ENCODE assay signal across 21 cellular contexts in genomic region chr4:6960154-6960553, GRCh38.
"Had no signal": no experiment of that assay in that cellular context is flagged by ENCODE, and none has a peak within 500 bp of the region (broad histone marks: within the 10 kb centered on the region; RNA-seq: fewer than 3 reads in every experiment).

No MANE protein-coding gene starts in this region.

- H3K27me3 Mint-ChIP-seq: naive thymus-derived CD8-positive, alpha-beta T cell; stimulated activated naive B cell treated with anti-CD40 and anti-IgM and Interleukin-4, amounts not matched to agents 10 μg/mL and 1 μg/mL and 100 μg/mL, for 72 hours; stimulated activated naive CD8-positive, alpha-beta T cell treated with anti-CD3 and anti-CD28 coated beads, Interleukin-15, amount 100 ng/mL, for 72 hours had no signal

- H3K4me3 ChIP-seq: coronary artery, dorsolateral prefrontal cortex, heart left ventricle, mucosa of descending colon, sigmoid colon, skin epidermis, thoracic aorta, transverse colon had no signal

- DNase-seq: dorsolateral prefrontal cortex; effector CD8-positive, alpha-beta T cell; foreskin melanocyte; heart left ventricle; hypothalamus; kidney glomerular epithelial cell; mammary epithelial cell; mucosa of descending colon; naive thymus-derived CD8-positive, alpha-beta T cell; sigmoid colon; stimulated activated CD4-positive, alpha-beta T cell treated with anti-CD3 and anti-CD28 coated beads, Interleukin-2, amount 100 ng/mL, for 24 hours; stimulated activated CD4-positive, alpha-beta T cell treated with anti-CD3 and anti-CD28 coated beads, Interleukin-4, amount 100 ng/mL, for 4 hours; stimulated activated naive B cell treated with anti-CD40 and anti-IgM and Interleukin-4, amounts not matched to agents 10 μg/mL and 1 μg/mL and 100 μg/mL, for 72 hours; stimulated activated naive CD8-positive, alpha-beta T cell treated with anti-CD3 and anti-CD28 coated beads, Interleukin-15, amount 100 ng/mL, for 72 hours; substantia nigra; transverse colon had no signal

- H3K9me3 ChIP-seq: heart left ventricle, mucosa of descending colon, sigmoid colon, thoracic aorta, transverse colon had no signal

- ATAC-seq: heart left ventricle; left lobe of liver; mucosa of descending colon; naive thymus-derived CD8-positive, alpha-beta T cell; stimulated activated naive B cell treated with anti-CD40 and anti-IgM and Interleukin-4, amounts not matched to agents 10 μg/mL and 1 μg/mL and 100 μg/mL, for 72 hours; stimulated activated naive CD8-positive, alpha-beta T cell treated with anti-CD3 and anti-CD28 coated beads, Interleukin-15, amount 100 ng/mL, for 72 hours had no signal

- FAIRE-seq: islet of Langerhans had no signal

- H3K9me3 Mint-ChIP-seq: naive thymus-derived CD8-positive, alpha-beta T cell; stimulated activated naive B cell treated with anti-CD40 and anti-IgM and Interleukin-4, amounts not matched to agents 10 μg/mL and 1 μg/mL and 100 μg/mL, for 72 hours; stimulated activated naive CD8-positive, alpha-beta T cell treated with anti-CD3 and anti-CD28 coated beads, Interleukin-15, amount 100 ng/mL, for 72 hours had no signal

- H3K4me1 ChIP-seq: sigmoid colon had no signal

- H3K27ac Mint-ChIP-seq: stimulated activated naive B cell treated with anti-CD40 and anti-IgM and Interleukin-4, amounts not matched to agents 10 μg/mL and 1 μg/mL and 100 μg/mL, for 72 hours; stimulated activated naive CD8-positive, alpha-beta T cell treated with anti-CD3 and anti-CD28 coated beads, Interleukin-15, amount 100 ng/mL, for 72 hours had no signal

- H3K36me3 ChIP-seq: heart left ventricle, sigmoid colon, thoracic aorta, transverse colon had no signal

- H3K27ac ChIP-seq: coronary artery, heart left ventricle, sigmoid colon, skin epidermis, thoracic aorta, transverse colon had no signal

- H3K4me3 Mint-ChIP-seq: naive thymus-derived CD8-positive, alpha-beta T cell; stimulated activated naive B cell treated with anti-CD40 and anti-IgM and Interleukin-4, amounts not matched to agents 10 μg/mL and 1 μg/mL and 100 μg/mL, for 72 hours; stimulated activated naive CD8-positive, alpha-beta T cell treated with anti-CD3 and anti-CD28 coated beads, Interleukin-15, amount 100 ng/mL, for 72 hours had no signal

- H3K27me3 ChIP-seq: dorsolateral prefrontal cortex, heart left ventricle, sigmoid colon, transverse colon had no signal
